ENCODE assay signal across 9 cellular contexts in genomic region chr11:67006029-67006884, GRCh38. TPM values are rescaled to one million over a fixed set of nuclear protein-coding genes. Genes with fewer than 3 reads are reported as not detected.
DNase-seq lines count a peak whose midpoint lies in the region; ATAC-seq and TF ChIP-seq lines count a peak whose summit lies in the region.
"Had no signal": no experiment of that assay in that cellular context is flagged by ENCODE, and none has a peak within 500 bp of the region (broad histone marks: within the 10 kb centered on the region; RNA-seq: fewer than 3 reads in every experiment).

No MANE protein-coding gene starts in this region.

- H3K36me3 ChIP-seq in mammary epithelial cell (ENCODE audit: insufficient read depth, low read length) (no peaks in the 10 kb centered on the region), lower lobe of right lung (no peaks in the 10 kb centered on the region)

- no TSS peak for BruUV-seq in mammary epithelial cell (replicated peaks; lab: Mats Ljungman, UMichigan)

- H3K79me2 ChIP-seq in mammary epithelial cell (ENCODE audit: insufficient read depth, low read length) = no peaks in the 10 kb centered on the region

- WGBS in mammary epithelial cell (ENCODE audit: low coverage, missing lambda C conversion rate) = 31% methylated on average over 14 of the region's 14 CpGs

- no peak overlapping the region for H3K4me3 ChIP-seq in mammary epithelial cell (replicated peaks in 1 of 3; ENCODE audit: insufficient read depth in 1 of 3, low read depth in 2 of 3, low read length in 3 of 3)
- H3K4me3 ChIP-seq in lower lobe of right lung = no peak overlapping the region

- peak overlapping the region; percentile 72 for H2AFZ ChIP-seq in mammary epithelial cell (ENCODE audit: low read depth, low read length)

- in situ Hi-C loops in mammary epithelial cell (cut with MboI; ENCODE audit: low sequenced_read_pairs in 2 of 2) = no loop called here

- H3K4me2 ChIP-seq in mammary epithelial cell (ENCODE audit: insufficient read depth, low read depth, low read length) = no peak overlapping the region

- H3K4me1 ChIP-seq in mammary epithelial cell (ENCODE audit: insufficient read depth, low read length) = no peaks in the 10 kb centered on the region
- H3K4me1 ChIP-seq in lower lobe of right lung = no peaks in the 10 kb centered on the region

- no peak overlapping the region for H3K27ac ChIP-seq in mammary epithelial cell (ENCODE audit: insufficient read depth, low read depth, low read length)
- H3K27ac ChIP-seq in lower lobe of right lung = no peak overlapping the region

- H3K27me3 ChIP-seq in mammary epithelial cell (ENCODE audit: insufficient read depth, low read length) = no peaks in the 10 kb centered on the region
- H3K27me3 ChIP-seq in lower lobe of right lung (ENCODE audit: low read depth) = no peaks in the 10 kb centered on the region

- no peak overlapping the region for H3K9ac ChIP-seq in mammary epithelial cell (ENCODE audit: insufficient read depth, low read length)

- H4K20me1 ChIP-seq in mammary epithelial cell (ENCODE audit: insufficient read depth, low read length) = no peaks in the 10 kb centered on the region

- TF ChIP-seq CTCF in mammary epithelial cell (conservative IDR thresholded peaks at IDR 0.05 in 1 of 2, IDR thresholded peaks at IDR 0.05 in 1 of 2; ENCODE audit: extremely low read depth in 1 of 2, insufficient read depth in 1 of 2, low read depth in 1 of 2, low read length in 2 of 2) = no peak
- TF ChIP-seq CTCF in lower lobe of right lung (IDR thresholded peaks at IDR 0.05) = no peak

- dilution Hi-C loops in mammary epithelial cell (cut with HindIII; ENCODE audit: low sequenced_read_pairs) = no loop called here

- ATAC-seq in sciatic nerve (peak; percentile 91), lower lobe of right lung (no peak)

- intact Hi-C loops in mammary epithelial cell (cut with micrococcal nuclease) (no loop called here), sciatic nerve (cut with DNase I) (no loop called here), lower lobe of right lung (cut with DNase I) (no loop called here)

- H3K9me3 ChIP-seq in mammary epithelial cell (replicated peaks; ENCODE audit: insufficient read depth, low read length) (no peaks in the 10 kb centered on the region), lower lobe of right lung (no peaks in the 10 kb centered on the region)

- CTCF ChIA-PET in mammary epithelial cell (lab: Charles Lee; ENCODE audit: low non-redundant PET) = no interaction called here

- DNase-seq in NCI-H2227 (lab: John Stamatoyannopoulos, UW; ENCODE audit: unreplicated experiment) = peak; percentile 37
- DNase-seq in NCI-H2227 treated with DMSO at 0.1 percent for 48 hours (lab: John Stamatoyannopoulos, UW) = no peak
- DNase-seq in NAMALWA (ENCODE audit: low spot score) = peak; percentile 93
- no peak for DNase-seq in mammary epithelial cell
- peak; percentile 71 for DNase-seq in sciatic nerve (ENCODE audit: low spot score)
- no peak for DNase-seq in UCSD-AML1 (lab: John Stamatoyannopoulos, UW; ENCODE audit: unreplicated experiment)
- DNase-seq in lower lobe of right lung = no peak
- DNase-seq in activated CD8-positive, alpha-beta memory T cell treated with anti-CD3 and anti-CD28 coated beads for 24 hours = no peak

RNA-seq across cellular contexts. Expression of gene SYT12, which starts 16.7 kb away (rescaled TPM):
- total RNA-seq in mammary epithelial cell (10 to 100 TPM in 1 of 2 donors, 1 to 10 TPM in 1; 1.2 to 26.3 TPM), sciatic nerve (0.71 TPM), lower lobe of right lung (not detected)
- polyA plus RNA-seq in mammary epithelial cell = 1.1 TPM
- polyA minus RNA-seq in mammary epithelial cell = 4.0 TPM
- polyA plus RNA-seq: IgD-negative memory B cell had no signal

RNA-seq across cellular contexts. Expression of gene C11orf86, which starts 31.2 kb away (rescaled TPM):
- total RNA-seq in mammary epithelial cell (not detected), sciatic nerve (not detected), lower lobe of right lung (not detected)
- not detected for polyA plus RNA-seq in mammary epithelial cell
- polyA minus RNA-seq in mammary epithelial cell = not detected
- polyA plus RNA-seq: IgD-negative memory B cell had no signal

RNA-seq across cellular contexts. Expression of gene PC, which starts 48.1 kb away (rescaled TPM):
- total RNA-seq in mammary epithelial cell (10 to 100 TPM; 52.0 to 67.0 TPM), sciatic nerve (103 TPM), lower lobe of right lung (14.7 TPM)
- polyA plus RNA-seq in mammary epithelial cell = 37.1 TPM
- 89.7 TPM for polyA minus RNA-seq in mammary epithelial cell

RNA-seq across cellular contexts. Expression of gene RHOD, which starts 50.4 kb away (rescaled TPM):
- total RNA-seq in mammary epithelial cell (100 to 1,000 TPM; 176 to 234 TPM), sciatic nerve (10.3 TPM), lower lobe of right lung (12.2 TPM)
- 246 TPM for polyA plus RNA-seq in mammary epithelial cell
- 113 TPM for polyA minus RNA-seq in mammary epithelial cell

Comparison
In these comparisons a context has a peak if more than half of its experiments do, and no peak if none do; other contexts are left out.
1. DNase-seq: peak in NCI-H2227 (single experiment), NAMALWA (single experiment) and sciatic nerve (single experiment); none in NCI-H2227 treated with DMSO at 0.1 percent for 48 hours (single experiment), mammary epithelial cell (single experiment), UCSD-AML1 (single experiment), lower lobe of right lung (single experiment) and activated CD8-positive, alpha-beta memory T cell treated with anti-CD3 and anti-CD28 coated beads for 24 hours (single experiment).